ENCODE assay signal across 19 cellular contexts in genomic region chr22:18010263-18010662, GRCh38. TPM values are rescaled to one million over a fixed set of nuclear protein-coding genes. Genes with fewer than 3 reads are reported as not detected.
DNase-seq lines count a peak whose midpoint lies in the region; ATAC-seq and TF ChIP-seq lines count a peak whose summit lies in the region.
"Had no signal": no experiment of that assay in that cellular context is flagged by ENCODE, and none has a peak within 500 bp of the region (broad histone marks: within the 10 kb centered on the region; RNA-seq: fewer than 3 reads in every experiment).

No MANE protein-coding gene starts in this region.

- H3K4me1 Mint-ChIP-seq in endodermal cell = no peaks in the 10 kb centered on the region
- peaks cover 36% of the 10 kb centered on the region for H3K4me1 Mint-ChIP-seq in stimulated activated memory B cell treated with anti-CD40 and anti-IgM and Interleukin-4, amounts not matched to agents 10 μg/mL and 1 μg/mL and 100 μg/mL, for 72 hours
- H3K4me1 Mint-ChIP-seq: CD4-positive, CD25-positive, alpha-beta regulatory T cell had no signal

- no peaks in the 10 kb centered on the region for H3K9me3 Mint-ChIP-seq in endodermal cell
- H3K9me3 Mint-ChIP-seq in stimulated activated memory B cell treated with anti-CD40 and anti-IgM and Interleukin-4, amounts not matched to agents 10 μg/mL and 1 μg/mL and 100 μg/mL, for 72 hours = no peaks in the 10 kb centered on the region
- H3K9me3 Mint-ChIP-seq: CD4-positive, CD25-positive, alpha-beta regulatory T cell had no signal

- peaks cover 42% of the 10 kb centered on the region for H3K4me1 ChIP-seq in OCI-LY3 (ENCODE audit: low read length)
- H3K4me1 ChIP-seq in endodermal cell (ENCODE audit: control insufficient read depth, insufficient read depth, low read length) = no peaks in the 10 kb centered on the region
- H3K4me1 ChIP-seq: BE2C had no signal

- H3K27me3 Mint-ChIP-seq in endodermal cell (ENCODE audit: insufficient read depth) = peaks cover 4% of the 10 kb centered on the region
- no peaks in the 10 kb centered on the region for H3K27me3 Mint-ChIP-seq in stimulated activated memory B cell treated with anti-CD40 and anti-IgM and Interleukin-4, amounts not matched to agents 10 μg/mL and 1 μg/mL and 100 μg/mL, for 72 hours

- H3K27me3 ChIP-seq in OCI-LY3 (ENCODE audit: low read depth, low read length) (no peaks in the 10 kb centered on the region), endodermal cell (ENCODE audit: control insufficient read depth, insufficient read depth, low read length, poor library complexity, severe bottlenecking) (no peaks in the 10 kb centered on the region), dorsolateral prefrontal cortex (no peaks in the 10 kb centered on the region)
- H3K27me3 ChIP-seq: BE2C had no signal

- H3K9ac ChIP-seq in OCI-LY3 (ENCODE audit: low read length) (peak overlapping the region; percentile 57), endodermal cell (ENCODE audit: extremely low read depth, low read length, poor library complexity, severe bottlenecking) (no peak overlapping the region)

- no peaks in the 10 kb centered on the region for H3K36me3 Mint-ChIP-seq in endodermal cell (ENCODE audit: low read depth)
- no peaks in the 10 kb centered on the region for H3K36me3 Mint-ChIP-seq in stimulated activated memory B cell treated with anti-CD40 and anti-IgM and Interleukin-4, amounts not matched to agents 10 μg/mL and 1 μg/mL and 100 μg/mL, for 72 hours
- H3K36me3 Mint-ChIP-seq: CD4-positive, CD25-positive, alpha-beta regulatory T cell had no signal

- H2AFZ ChIP-seq in OCI-LY3 (ENCODE audit: low read depth, low read length) = no peak overlapping the region
- H2AFZ ChIP-seq: PC-9 had no signal

- H3K36me3 ChIP-seq in OCI-LY3 (replicated peaks; ENCODE audit: low read depth, low read length) = no peaks in the 10 kb centered on the region
- H3K36me3 ChIP-seq in endodermal cell (ENCODE audit: control insufficient read depth, insufficient read depth, low read length) = no peaks in the 10 kb centered on the region
- H3K36me3 ChIP-seq: BE2C had no signal

- no peak for TF ChIP-seq CTCF in OCI-LY3 (IDR thresholded peaks at IDR 0.05; ENCODE audit: low read depth, low read length)
- no peak for TF ChIP-seq CTCF in endodermal cell (conservative IDR thresholded peaks at IDR 0.05)
- no peak for TF ChIP-seq CTCF in dorsolateral prefrontal cortex (IDR thresholded peaks at IDR 0.05 in 54 of 56, conservative IDR thresholded peaks at IDR 0.05 in 2 of 56; ENCODE audit: low read depth in 1 of 56, partially characterized antibody in 56 of 56)

- DNase-seq in left ventricle myocardium superior (no peak), cardiac septum (ENCODE audit: low spot score) (no peak), endodermal cell (no peak), kidney tubule cell (ENCODE audit: low spot score) (no peak), AG08395 (ENCODE audit: low spot score) (no peak), dorsolateral prefrontal cortex (no peak)
- DNase-seq: BE2C; CD4-positive, CD25-positive, alpha-beta regulatory T cell; DMS79; KBM-7; NCI-H1105; NCI-H2029 treated with DMSO at 0.1 percent for 48 hours; NCI-H2171 treated with DMSO at 0.1 percent for 48 hours; NCI-H526; PC-9; SIG-M5 had no signal

- H3K9me3 ChIP-seq in OCI-LY3 (ENCODE audit: insufficient read depth, low read length) = no peaks in the 10 kb centered on the region
- H3K9me3 ChIP-seq in endodermal cell (ENCODE audit: control insufficient read depth, low read length) = no peaks in the 10 kb centered on the region
- H3K9me3 ChIP-seq: BE2C had no signal

- H4K20me1 ChIP-seq in OCI-LY3 (ENCODE audit: insufficient read depth, low read length) = no peaks in the 10 kb centered on the region

- peak overlapping the region; percentile 87 for H3K27ac ChIP-seq in OCI-LY3 (ENCODE audit: low read length)
- H3K27ac ChIP-seq in endodermal cell (ENCODE audit: low read depth, low read length) = peak overlapping the region; percentile 27
- peak overlapping the region in 19 of 59 donors; percentile 1 to 65 (median 32) for H3K27ac ChIP-seq in dorsolateral prefrontal cortex
- H3K27ac ChIP-seq: PC-9 had no signal

- 40 to 88% methylated on average over 1 of the region's 2 CpGs for WGBS in endodermal cell (ENCODE audit: insufficient coverage in 1 of 2, insufficient read length in 1 of 2), 2 experiments

- ATAC-seq in left ventricle myocardium superior = peak; percentile 22
- no peak for ATAC-seq in stimulated activated memory B cell treated with anti-CD40 and anti-IgM and Interleukin-4, amounts not matched to agents 10 μg/mL and 1 μg/mL and 100 μg/mL, for 72 hours
- ATAC-seq: SK-N-SH treated with all-trans-retinoic acid at 6 μM for 48 hours had no signal

- H3K4me3 Mint-ChIP-seq in endodermal cell = no peak overlapping the region
- peak overlapping the region; percentile 40 for H3K4me3 Mint-ChIP-seq in stimulated activated memory B cell treated with anti-CD40 and anti-IgM and Interleukin-4, amounts not matched to agents 10 μg/mL and 1 μg/mL and 100 μg/mL, for 72 hours
- H3K4me3 Mint-ChIP-seq: CD4-positive, CD25-positive, alpha-beta regulatory T cell had no signal

- intact Hi-C loops in left ventricle myocardium superior (cut with micrococcal nuclease) = no loop called here
- intact Hi-C loops in cardiac septum (cut with DNase I) = no loop called here
- intact Hi-C loops in dorsolateral prefrontal cortex (cut with DNase I) = no loop called here

- H3K4me2 ChIP-seq in OCI-LY3 (ENCODE audit: low read length) = peak overlapping the region; percentile 64
- H3K4me2 ChIP-seq: PC-9 had no signal

- no peak overlapping the region for H3K27ac Mint-ChIP-seq in endodermal cell
- peak overlapping the region; percentile 81 for H3K27ac Mint-ChIP-seq in stimulated activated memory B cell treated with anti-CD40 and anti-IgM and Interleukin-4, amounts not matched to agents 10 μg/mL and 1 μg/mL and 100 μg/mL, for 72 hours

- peak overlapping the region; percentile 46 for H3K4me3 ChIP-seq in OCI-LY3 (ENCODE audit: low read length)
- no peak overlapping the region for H3K4me3 ChIP-seq in endodermal cell (ENCODE audit: low read length)
- H3K4me3 ChIP-seq in dorsolateral prefrontal cortex = no peak overlapping the region
- H3K4me3 ChIP-seq: PC-9 had no signal

- H3K79me2 ChIP-seq in OCI-LY3 (ENCODE audit: low read length) = peaks cover 5% of the 10 kb centered on the region; the same call in 1 of the 2 replicates

RNA-seq across cellular contexts. Expression of gene MICAL3, which starts 14.1 kb away (rescaled TPM):
- total RNA-seq in left ventricle myocardium superior (90.4 TPM), cardiac septum (126 TPM), endodermal cell (10 to 100 TPM; 42.8 to 48.1 TPM), dorsolateral prefrontal cortex (100 to 1,000 TPM; 126 to 274 (median 183) TPM)
- polyA plus RNA-seq in endodermal cell (2013, experiment 1 of 2) = 18.1 TPM
- polyA plus RNA-seq in endodermal cell (2013, experiment 2 of 2) = 18.8 TPM
